Comparison of ENCODE assay signal across 8 cellular contexts in genomic region chr10:17216901-17217395, GRCh38. TPM values are rescaled to one million over a fixed set of nuclear protein-coding genes. Genes with fewer than 3 reads are reported as not detected.
A peak's percentile ranks its signal among the peaks of the same experiment; 100 is the strongest.
DNase-seq lines count a peak whose midpoint lies in the region; ATAC-seq and TF ChIP-seq lines count a peak whose summit lies in the region.
"Had no signal": no experiment of that assay in that cellular context is flagged by ENCODE, and none has a peak within 500 bp of the region (broad histone marks: within the 10 kb centered on the region; RNA-seq: fewer than 3 reads in every experiment).

No MANE protein-coding gene starts in this region.

- peaks cover 24% of the 10 kb centered on the region for H3K4me1 Mint-ChIP-seq in activated B cell treated with CpG ODN at 0.5 μM for 24 hours

- TF ChIP-seq CTCF in activated B cell treated with CpG ODN at 0.5 μM for 24 hours (IDR thresholded peaks at IDR 0.05) (no peak), spleen (IDR thresholded peaks at IDR 0.05 in 8 of 11, conservative IDR thresholded peaks at IDR 0.05 in 3 of 11) (no peak)

- peak overlapping the region; percentile 90 for H3K27ac Mint-ChIP-seq in activated B cell treated with CpG ODN at 0.5 μM for 24 hours

- 61 to 88% (median 75%) methylated on average over 6 of the region's 6 CpGs for WGBS in spleen, 5 donors

- H3K4me3 Mint-ChIP-seq in activated B cell treated with CpG ODN at 0.5 μM for 24 hours: no peak overlapping the region

- no peak overlapping the region for H3K4me3 ChIP-seq in HUES48 (ENCODE audit: low read depth, low read length)
- peak overlapping the region in 1 of 8 donors; percentile 49 for H3K4me3 ChIP-seq in spleen

- no peaks in the 10 kb centered on the region for H3K27me3 Mint-ChIP-seq in activated B cell treated with CpG ODN at 0.5 μM for 24 hours

- H3K36me3 ChIP-seq in HUES48 (ENCODE audit: control insufficient read depth, insufficient read depth, low read length) (no peaks in the 10 kb centered on the region), spleen (no peaks in the 10 kb centered on the region)

- H3K36me3 Mint-ChIP-seq in activated B cell treated with CpG ODN at 0.5 μM for 24 hours (ENCODE audit: low read depth): peaks cover 15% of the 10 kb centered on the region

- no peaks in the 10 kb centered on the region for H3K9me3 Mint-ChIP-seq in activated B cell treated with CpG ODN at 0.5 μM for 24 hours

- peak overlapping the region; percentile 10; the same call in 1 of the 2 replicates for H3K9ac ChIP-seq in HUES48 (ENCODE audit: low read depth, low read length)

- H3K9me3 ChIP-seq in HUES48 (ENCODE audit: control insufficient read depth, insufficient read depth, low read length) (no peaks in the 10 kb centered on the region), spleen (no peaks in the 10 kb centered on the region)

- DNase-seq in activated B cell treated with CpG ODN at 0.5 μM for 24 hours (no peak), fibroblast of peridontal ligament (ENCODE audit: extremely low read depth) (peak; percentile 56), spleen (no peak), NCI-H2081 treated with DMSO at 0.1 percent for 48 hours (lab: John Stamatoyannopoulos, UW) (no peak), DMS53 (lab: John Stamatoyannopoulos, UW) (no peak), NCI-H146 (lab: John Stamatoyannopoulos, UW) (no peak)
- DNase-seq: H7 had no signal

- ATAC-seq in activated B cell treated with CpG ODN at 0.5 μM for 24 hours (ENCODE audit: low read depth): no peak

- H3K27me3 ChIP-seq in HUES48 (ENCODE audit: control insufficient read depth, insufficient read depth, low read length) (no peaks in the 10 kb centered on the region), spleen (replicated peaks in 1 of 7) (no peaks in the 10 kb centered on the region)

- H3K4me1 ChIP-seq in HUES48 (ENCODE audit: control insufficient read depth, insufficient read depth, low read length) (peaks cover 54% of the 10 kb centered on the region), spleen (peaks cover 4 to 65% (median 29%) of the 10 kb centered on the region in 6 donors)

- CTCF ChIA-PET in activated B cell treated with CpG ODN at 0.5 μM for 24 hours (lab: Charles Lee): interaction anchor here (2.0 kb wide), 1 partner anchor 13 kb away, joined by 7 read pairs; no protein-coding TSS in a partner anchor

- intact Hi-C loops in activated B cell treated with CpG ODN at 0.5 μM for 24 hours (cut with micrococcal nuclease) (loop anchor here (1.0 kb wide), 3 partner anchors 11 to 16 kb away; partner anchors contain the start of genes TRDMT1 and VIM), spleen (cut with DNase I; ENCODE audit: low total_unique reads) (no loop called here)

- peak overlapping the region; percentile 66 for H3K27ac ChIP-seq in HUES48 (ENCODE audit: low read depth, low read length)
- peak overlapping the region; percentile 53 to 92 (median 83) for H3K27ac ChIP-seq in spleen

- no peak for TF ChIP-seq POLR2A in spleen (IDR thresholded peaks at IDR 0.05)

- POLR2A ChIA-PET in activated B cell treated with CpG ODN at 0.5 μM for 24 hours (lab: Charles Lee): interaction anchor here (0.7 to 2.9 kb wide), 4 partner anchors 12 to 400 kb away, joined by 3 to 59 read pairs (median 7); partner anchors contain the start of genes RSU1, TRDMT1 and VIM

RNA-seq across cellular contexts. Expression of gene VIM, which starts 11.1 kb away (rescaled TPM):
- total RNA-seq in activated B cell treated with CpG ODN at 0.5 μM for 24 hours: 796 and 798 TPM in 2 replicates
- 1,000 to 10,000 TPM; 1,061 to 2,377 (median 1,594) TPM for total RNA-seq in spleen
- polyA plus RNA-seq in spleen: 100 to 1,000 TPM; 510 to 672 (median 660) TPM

RNA-seq across cellular contexts. Expression of gene TRDMT1, which starts 15.5 kb away (rescaled TPM):
- total RNA-seq in activated B cell treated with CpG ODN at 0.5 μM for 24 hours: 15.0 and 19.9 TPM in 2 replicates
- total RNA-seq in spleen: 10 to 100 TPM in 6 of 7 donors, 1 to 10 TPM in 1; 9.6 to 40.0 (median 16.3) TPM
- polyA plus RNA-seq in spleen: 1 to 10 TPM; 1.6 to 3.1 (median 2.3) TPM
